ENCODE assay signal across 9 cellular contexts in the genomic region with DNA sequence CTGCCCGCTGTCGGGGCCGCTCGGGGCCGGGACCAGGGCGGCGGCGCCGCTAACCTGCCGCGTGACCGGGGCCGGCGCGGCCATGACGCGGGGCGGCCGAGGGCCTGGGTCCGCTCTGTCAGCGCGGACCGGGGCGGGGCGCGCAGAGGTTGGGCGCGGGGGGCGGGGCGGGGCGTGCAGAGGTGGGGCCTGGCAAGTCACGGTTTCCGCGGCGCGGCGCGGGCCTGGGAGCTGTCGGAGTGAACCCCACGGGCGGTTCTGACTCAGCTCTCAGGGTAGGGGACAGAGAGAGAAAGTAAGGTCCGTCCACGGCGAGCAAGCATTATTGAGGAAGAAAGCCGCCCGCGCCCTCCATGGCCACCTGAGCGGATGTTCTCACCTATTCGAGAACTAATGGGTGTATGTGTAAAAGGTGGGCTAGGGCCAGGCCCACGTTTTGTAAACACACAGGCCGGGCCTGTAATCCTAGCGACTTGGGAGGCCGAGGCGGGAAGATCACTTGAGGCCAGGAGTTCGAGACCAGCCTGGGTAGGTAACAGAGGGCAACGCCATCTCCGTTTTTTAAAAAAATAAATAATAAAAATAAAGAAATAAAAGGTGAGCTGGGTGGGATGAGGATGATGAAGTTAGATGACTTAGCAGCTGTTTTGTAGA. TPM values are rescaled to one million over a fixed set of nuclear protein-coding genes. Genes with fewer than 3 reads are reported as not detected.
DNase-seq lines count a peak whose midpoint lies in the region; ATAC-seq, FAIRE-seq and TF ChIP-seq lines count a peak whose summit lies in the region.
"Had no signal": no experiment of that assay in that cellular context is flagged by ENCODE, and none has a peak within 500 bp of the region (broad histone marks: within the 10 kb centered on the region; RNA-seq: fewer than 3 reads in every experiment).

A gene with protein sequence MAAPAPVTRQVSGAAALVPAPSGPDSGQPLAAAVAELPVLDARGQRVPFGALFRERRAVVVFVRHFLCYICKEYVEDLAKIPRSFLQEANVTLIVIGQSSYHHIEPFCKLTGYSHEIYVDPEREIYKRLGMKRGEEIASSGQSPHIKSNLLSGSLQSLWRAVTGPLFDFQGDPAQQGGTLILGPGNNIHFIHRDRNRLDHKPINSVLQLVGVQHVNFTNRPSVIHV (minus strand): TSS at position 120 of the 654 bp plus-strand sequence. CDS start 36 bp downstream, at position 84.

- H3K9me2 ChIP-seq in SK-N-SH = no peaks in the 10 kb centered on the region

- TF ChIP-seq EP300 in SK-N-SH (IDR thresholded peaks at IDR 0.05; ENCODE audit: borderline replicate concordance in 1 of 2, low read depth in 1 of 2, low read length in 1 of 2) = no peak

- no peak for TF ChIP-seq RAD21 in SK-N-SH (IDR thresholded peaks at IDR 0.05; ENCODE audit: low read length)

- intact Hi-C loops in pancreas (cut with DNase I) = no loop called here

- TF ChIP-seq CTCF in SK-N-SH (IDR thresholded peaks at IDR 0.05) = no peak
- TF ChIP-seq CTCF in glutamatergic neuron (IDR thresholded peaks at IDR 0.05; ENCODE audit: partially characterized antibody, unreplicated experiment) = no peak
- no peak for TF ChIP-seq CTCF in pancreas (IDR thresholded peaks at IDR 0.05)
- no peak for TF ChIP-seq CTCF in thoracic aorta (IDR thresholded peaks at IDR 0.05)

- peak within 1 kb of the TSS; percentile 88 for H2AFZ ChIP-seq in SK-N-SH (ENCODE audit: low read depth)

- H3K4me2 ChIP-seq in BLaER1 (peak within 1 kb of the TSS; percentile 83), SK-N-SH (peak within 1 kb of the TSS; percentile 94)

- H3K9me3 Mint-ChIP-seq in activated naive CD8-positive, alpha-beta T cell (ENCODE audit: low read depth) = no peaks in the 10 kb centered on the region
- peaks cover 1% of the 10 kb centered on the region for H3K9me3 Mint-ChIP-seq in glutamatergic neuron (ENCODE audit: unreplicated experiment)

- H4K20me1 ChIP-seq in BLaER1 (no peaks in the 10 kb centered on the region), SK-N-SH (ENCODE audit: insufficient read depth) (no peaks in the 10 kb centered on the region)

- no peak for FAIRE-seq in pancreas (lab: Jason Lieb, UNC)
- FAIRE-seq: TTC549 had no signal

- peak within 1 kb of the TSS; percentile 77 for H3K27ac ChIP-seq in BLaER1
- peak within 1 kb of the TSS; percentile 81 to 96 for H3K27ac ChIP-seq in SK-N-SH (ENCODE audit: low read depth in 2 of 2, low read length in 1 of 2)
- peak within 1 kb of the TSS; percentile 90 to 95 (median 92) for H3K27ac ChIP-seq in pancreas
- peak within 1 kb of the TSS; percentile 96 to 97 for H3K27ac ChIP-seq in thoracic aorta

- H3K27me3 ChIP-seq in BLaER1 (no peaks in the 10 kb centered on the region), SK-N-SH (ENCODE audit: insufficient read depth) (no peaks in the 10 kb centered on the region), pancreas (no peaks in the 10 kb centered on the region), thoracic aorta (replicated peaks; ENCODE audit: insufficient read depth) (no peaks in the 10 kb centered on the region)

- 6% methylated on average over 40 of the region's 57 CpGs for WGBS in SK-N-SH (ENCODE audit: low lambda C conversion rate)
- 2 to 4% methylated on average over 51 to 57 of the region's 57 CpGs for WGBS in pancreas, 2 donors

- POLR2A ChIA-PET in SK-N-SH (lab: Yijun Ruan, JAX) = no interaction called here

- no peaks in the 10 kb centered on the region for H3K9me3 ChIP-seq in BLaER1
- no peaks in the 10 kb centered on the region for H3K9me3 ChIP-seq in SK-N-SH
- no peaks in the 10 kb centered on the region for H3K9me3 ChIP-seq in pancreas
- no peaks in the 10 kb centered on the region for H3K9me3 ChIP-seq in thoracic aorta

- DNase-seq in HT-29 (ENCODE audit: low spot score) = peak; percentile 56
- DNase-seq in SK-N-SH = peak; percentile 92
- DNase-seq in glutamatergic neuron = peak; percentile 74
- DNase-seq in pancreas = peak; percentile 78 to 92 (median 84)
- DNase-seq in thoracic aorta (ENCODE audit: low spot score) = peak; percentile 77

- CTCF ChIA-PET in SK-N-SH (lab: Yijun Ruan, JAX) = interaction anchor here (0.6 to 5.4 kb wide), 8 partner anchors 11 to 384 kb away, joined by 3 to 16 read pairs (median 4); no protein-coding TSS in a partner anchor

- ATAC-seq in GM19395 (IDR thresholded peaks at IDR 0.05; ENCODE audit: unreplicated experiment) (peak; percentile 68), pancreas (peak; percentile 80 to 87 (median 87)), thoracic aorta (ENCODE audit: insufficient number of reproducible peaks, low FRiP score, low read depth) (peak; percentile 68)

- peak within 1 kb of the TSS; percentile 84 for H3K9ac ChIP-seq in BLaER1
- peak within 1 kb of the TSS; percentile 92 for H3K9ac ChIP-seq in SK-N-SH

- H3K79me2 ChIP-seq in SK-N-SH (ENCODE audit: insufficient read depth) = peaks cover 8% of the 10 kb centered on the region; the same call in 1 of the 2 replicates

- no peaks in the 10 kb centered on the region for H3K36me3 Mint-ChIP-seq in activated naive CD8-positive, alpha-beta T cell
- no peaks in the 10 kb centered on the region for H3K36me3 Mint-ChIP-seq in glutamatergic neuron (ENCODE audit: unreplicated experiment)

- peaks cover 16% of the 10 kb centered on the region for H3K4me1 Mint-ChIP-seq in activated naive CD8-positive, alpha-beta T cell (ENCODE audit: low read depth)
- peaks cover 2% of the 10 kb centered on the region for H3K4me1 Mint-ChIP-seq in glutamatergic neuron (ENCODE audit: low read depth, unreplicated experiment)

- H3K36me3 ChIP-seq in BLaER1 (peaks cover 10% of the 10 kb centered on the region), SK-N-SH (replicated peaks in 1 of 2; ENCODE audit: control insufficient read depth in 1 of 2, insufficient read depth in 2 of 2, low read length in 1 of 2) (peaks cover 8 to 10% of the 10 kb centered on the region in 2 experiments), pancreas (peaks cover 0 to 9% (median 0%) of the 10 kb centered on the region in 3 donors), thoracic aorta (peaks cover 11% of the 10 kb centered on the region)

- peaks cover 35% of the 10 kb centered on the region for H3F3A ChIP-seq in SK-N-SH (replicated peaks; ENCODE audit: insufficient read depth)

- H3K4me3 ChIP-seq in BLaER1 (peak within 1 kb of the TSS; percentile 86), SK-N-SH (ENCODE audit: low read depth in 2 of 2, low read length in 1 of 2) (peak within 1 kb of the TSS; percentile 67 to 75), pancreas (peak within 1 kb of the TSS; percentile 49 to 72 (median 60)), thoracic aorta (peak within 1 kb of the TSS; percentile 94)

- H3K4me3 Mint-ChIP-seq in activated naive CD8-positive, alpha-beta T cell = peak within 1 kb of the TSS; percentile 91
- H3K4me3 Mint-ChIP-seq in glutamatergic neuron (ENCODE audit: unreplicated experiment) = peak within 1 kb of the TSS; percentile 90

- peak within 1 kb of the TSS; percentile 84 for H3K27ac Mint-ChIP-seq in activated naive CD8-positive, alpha-beta T cell
- H3K27ac Mint-ChIP-seq in glutamatergic neuron (ENCODE audit: unreplicated experiment) = peak within 1 kb of the TSS; percentile 72

- no peaks in the 10 kb centered on the region for H3K27me3 Mint-ChIP-seq in activated naive CD8-positive, alpha-beta T cell
- no peaks in the 10 kb centered on the region for H3K27me3 Mint-ChIP-seq in glutamatergic neuron (ENCODE audit: unreplicated experiment)

- H3K4me1 ChIP-seq in BLaER1 (peaks cover 18% of the 10 kb centered on the region), SK-N-SH (ENCODE audit: control insufficient read depth in 1 of 2, insufficient read depth in 2 of 2, low read depth in 1 of 2, low read length in 1 of 2) (peaks cover 0 to 3% of the 10 kb centered on the region in 2 experiments; a peak in 1 of 4 replicates), pancreas (peaks cover 0 to 9% (median 7%) of the 10 kb centered on the region in 3 donors), thoracic aorta (ENCODE audit: control insufficient read depth in 1 of 2, low read depth in 2 of 2) (peaks cover 15% of the 10 kb centered on the region in 2 donors)

TF ChIP-seq in SK-N-SH, 30 proteins besides CTCF, POLR2A, EP300 and RAD21:
- TF ChIP-seq MXI1 (IDR thresholded peaks at IDR 0.05; ENCODE audit: low read depth, low read length) = 0 out of 2 replicates have a peak, but pooled peaks have one; percentile 29
- TF ChIP-seq, protein P1, sequence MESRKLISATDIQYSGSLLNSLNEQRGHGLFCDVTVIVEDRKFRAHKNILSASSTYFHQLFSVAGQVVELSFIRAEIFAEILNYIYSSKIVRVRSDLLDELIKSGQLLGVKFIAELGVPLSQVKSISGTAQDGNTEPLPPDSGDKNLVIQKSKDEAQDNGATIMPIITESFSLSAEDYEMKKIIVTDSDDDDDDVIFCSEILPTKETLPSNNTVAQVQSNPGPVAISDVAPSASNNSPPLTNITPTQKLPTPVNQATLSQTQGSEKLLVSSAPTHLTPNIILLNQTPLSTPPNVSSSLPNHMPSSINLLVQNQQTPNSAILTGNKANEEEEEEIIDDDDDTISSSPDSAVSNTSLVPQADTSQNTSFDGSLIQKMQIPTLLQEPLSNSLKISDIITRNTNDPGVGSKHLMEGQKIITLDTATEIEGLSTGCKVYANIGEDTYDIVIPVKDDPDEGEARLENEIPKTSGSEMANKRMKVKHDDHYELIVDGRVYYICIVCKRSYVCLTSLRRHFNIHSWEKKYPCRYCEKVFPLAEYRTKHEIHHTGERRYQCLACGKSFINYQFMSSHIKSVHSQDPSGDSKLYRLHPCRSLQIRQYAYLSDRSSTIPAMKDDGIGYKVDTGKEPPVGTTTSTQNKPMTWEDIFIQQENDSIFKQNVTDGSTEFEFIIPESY (IDR thresholded peaks at IDR 0.05; ENCODE audit: borderline replicate concordance, low read depth) = no peak
TF ChIP-seq in SK-N-SH: peak in this region for 1.

RNA-seq across cellular contexts. Expression of the gene that starts here (rescaled TPM):
- 4.1 and 4.6 TPM in 2 replicates for total RNA-seq in HT-29 (2014; rRNA removed; shearing (Covaris generic))
- polyA plus RNA-seq in SK-N-SH (2012; rRNA removed) (8.4 and 8.7 TPM in 2 replicates), pancreas (1 to 10 TPM; 4.9 to 8.6 TPM)
- 11.5 and 12.8 TPM in 2 replicates for polyA plus RNA-seq in SK-N-SH (2012; cell fraction: cytosol; rRNA removed)
- polyA plus RNA-seq in SK-N-SH (2012; cell fraction: nucleus; rRNA removed) = 2.4 and 3.7 TPM in 2 replicates
- total RNA-seq in glutamatergic neuron (ENCODE audit: unreplicated experiment) (4.1 TPM), pancreas (10 to 100 TPM in 1 of 6 donors, 1 to 10 TPM in 5; 6.0 to 11.2 (median 8.3) TPM), thoracic aorta (10 to 100 TPM; 22.9 to 26.1 TPM)

Comparison
In these comparisons a context has a peak if more than half of its experiments do, and no peak if none do; other contexts are left out.
1. Peak in every context shown above with its lines: DNase-seq, ATAC-seq, H3K4me3 ChIP-seq and H3K27ac ChIP-seq.